In genomic region chr6:24522090-24522820, GRCh38 we compare ENCODE assay signal across 9 cellular contexts. TPM values are rescaled to one million over a fixed set of nuclear protein-coding genes. Genes with fewer than 3 reads are reported as not detected.
A peak's percentile ranks its signal among the peaks of the same experiment; 100 is the strongest.
DNase-seq lines count a peak whose midpoint lies in the region; ATAC-seq, FAIRE-seq and TF ChIP-seq lines count a peak whose summit lies in the region.
"Had no signal": no experiment of that assay in that cellular context is flagged by ENCODE, and none has a peak within 500 bp of the region (broad histone marks: within the 10 kb centered on the region; RNA-seq: fewer than 3 reads in every experiment).

No MANE protein-coding gene starts in this region.

- no peak for TF ChIP-seq CTCF in GM12878 (IDR thresholded peaks at IDR 0.05 in 2 of 3, conservative IDR thresholded peaks at IDR 0.05 in 1 of 3; ENCODE audit: control insufficient read depth in 2 of 3, extremely low read depth in 1 of 3, insufficient read depth in 1 of 3, low read depth in 3 of 3, low read length in 3 of 3)
- TF ChIP-seq CTCF in lower lobe of right lung (IDR thresholded peaks at IDR 0.05), result no peak
- no peak for TF ChIP-seq CTCF in ascending aorta (IDR thresholded peaks at IDR 0.05)
- TF ChIP-seq CTCF in HepG2 (CRISPR knock-in tag; IDR thresholded peaks at IDR 0.05), result no peak

- DNase-seq in COLO668 (lab: John Stamatoyannopoulos, UW; ENCODE audit: unreplicated experiment) (peak; percentile 45), NAMALWA (ENCODE audit: low spot score) (peak; percentile 98), GM12878 (ENCODE audit: low read depth, low spot score) (peak; percentile 59), putamen (ENCODE audit: low spot score) (no peak), lower lobe of right lung (no peak), ascending aorta (ENCODE audit: low spot score in 2 of 2) (no peak), HepG2 (ENCODE audit: low spot score) (no peak)
- DNase-seq: T-helper 1 cell had no signal

- WGBS in GM12878 (ENCODE audit: insufficient coverage, insufficient replicate concordance, low lambda C conversion rate, missing lambda C conversion rate), result 28% methylated on average over 8 of the region's 8 CpGs
- whole genome bisulfite sequencing in HepG2 (ENCODE audit: low lambda C conversion rate), result 92% methylated on average over 8 of the region's 8 CpGs

- H3K4me3 ChIP-seq in GM12878, result no peak overlapping the region
- no peak overlapping the region for H3K4me3 ChIP-seq in lower lobe of right lung
- H3K4me3 ChIP-seq in ascending aorta, result no peak overlapping the region
- no peak overlapping the region for H3K4me3 ChIP-seq in HepG2 (replicated peaks in 1 of 3; ENCODE audit: insufficient read depth in 1 of 3, low read depth in 2 of 3, low read length in 3 of 3)

- intact Hi-C loops in GM12878 (cut with micrococcal nuclease; ENCODE audit: unreplicated experiment), result loop anchor here (5.0 kb wide), 3 partner anchors 90 to 460 kb away; no protein-coding TSS in a partner anchor
- intact Hi-C loops in lower lobe of right lung (cut with DNase I), result no loop called here
- intact Hi-C loops in ascending aorta (cut with DNase I), result no loop called here
- intact Hi-C loops in HepG2 (cut with micrococcal nuclease; ENCODE audit: unreplicated experiment), result loop anchor here (10.0 kb wide), 1 partner anchor 173 kb away; no protein-coding TSS in a partner anchor

- H3K27me3 ChIP-seq in GM12878 (replicated peaks in 1 of 2; ENCODE audit: control insufficient read depth in 2 of 2, insufficient read depth in 2 of 2, low read length in 1 of 2) (no peaks in the 10 kb centered on the region), lower lobe of right lung (ENCODE audit: low read depth) (no peaks in the 10 kb centered on the region), ascending aorta (no peaks in the 10 kb centered on the region), HepG2 (ENCODE audit: control insufficient read depth in 1 of 2, insufficient read depth in 2 of 2, low read length in 2 of 2) (no peaks in the 10 kb centered on the region)

- TF ChIP-seq EP300 in GM12878 (IDR thresholded peaks at IDR 0.05; ENCODE audit: borderline replicate concordance in 1 of 2, control insufficient read depth in 1 of 2, low read depth in 2 of 2, low read length in 2 of 2) (peak; percentile 27 to 84; a peak in 2 of 4 replicates), HepG2 (IDR thresholded peaks at IDR 0.05; ENCODE audit: low read depth in 2 of 2, low read length in 2 of 2) (no peak), HepG2 (CRISPR knock-in tag; IDR thresholded peaks at IDR 0.05; ENCODE audit: borderline replicate concordance) (no peak)

- peak overlapping the region; percentile 38 for H2AFZ ChIP-seq in GM12878 (ENCODE audit: control insufficient read depth, low read depth, low read length)
- no peak overlapping the region for H2AFZ ChIP-seq in HepG2 (ENCODE audit: low read length)

- FAIRE-seq in GM12878 (lab: Jason Lieb, UNC) (no peak), HepG2 (lab: Jason Lieb, UNC) (no peak)

- H3K27ac ChIP-seq in GM12878 (ENCODE audit: control insufficient read depth, insufficient read depth) (peak overlapping the region; percentile 16; the same call in 1 of the 2 replicates), lower lobe of right lung (no peak overlapping the region), ascending aorta (no peak overlapping the region), HepG2 (ENCODE audit: extremely low read length, insufficient read depth, low read length) (no peak overlapping the region)

- peak; percentile 48; the same call in 1 of the 2 replicates for TF ChIP-seq POLR2A in GM12878 (IDR thresholded peaks at IDR 0.05; ENCODE audit: low read depth, low read length)
- TF ChIP-seq POLR2A in HepG2 (IDR thresholded peaks at IDR 0.05; ENCODE audit: insufficient read depth in 1 of 2, low read depth in 2 of 2, low read length in 2 of 2), result no peak

- no peak overlapping the region for H3K9ac ChIP-seq in GM12878 (ENCODE audit: control insufficient read depth, insufficient read depth, low read length)
- no peak overlapping the region for H3K9ac ChIP-seq in HepG2 (ENCODE audit: insufficient read depth, low read depth, low read length)

- SMC1A ChIA-PET in GM12878 (lab: Charles Lee; ENCODE audit: uncharacterized antibody, unreplicated experiment), result interaction anchor here (0.6 to 6.0 kb wide), 27 partner anchors 9 to 492 kb away, joined by 3 to 68 read pairs (median 5); partner anchors contain the start of genes ALDH5A1, GPLD1 and KIAA0319

- H3K36me3 ChIP-seq in GM12878 (ENCODE audit: control insufficient read depth in 2 of 2, insufficient read depth in 2 of 2, low read length in 1 of 2) (no peaks in the 10 kb centered on the region), lower lobe of right lung (no peaks in the 10 kb centered on the region), ascending aorta (peaks cover 4 to 9% of the 10 kb centered on the region in 2 donors), HepG2 (replicated peaks in 1 of 2; ENCODE audit: control insufficient read depth in 1 of 2, insufficient read depth in 2 of 2, low read length in 2 of 2) (peaks cover 1 to 20% of the 10 kb centered on the region in 2 experiments; a peak in 3 of 5 replicates)

- POLR2A ChIA-PET in GM12878 (lab: Charles Lee), result interaction anchor here (0.6 to 2.1 kb wide), 6 partner anchors 27 to 528 kb away, joined by 3 to 15 read pairs (median 6); partner anchors contain the start of gene ALDH5A1
- POLR2A ChIA-PET in HepG2 (lab: Yijun Ruan, JAX), result no interaction called here

- H3K4me2 ChIP-seq in GM12878 (ENCODE audit: control insufficient read depth, insufficient read depth) (peak overlapping the region; percentile 56), HepG2 (ENCODE audit: low read depth, low read length) (no peak overlapping the region)

- no TSS peak for BruUV-seq in GM12878 (replicated peaks; lab: Mats Ljungman, UMichigan)
- BruUV-seq in HepG2 (replicated peaks; lab: Mats Ljungman, UMichigan), result no TSS peak

- no peak for TF ChIP-seq RAD21 in GM12878 (IDR thresholded peaks at IDR 0.05; ENCODE audit: insufficient read depth, low read depth, low read length)
- no peak for TF ChIP-seq RAD21 in HepG2 (CRISPR knock-in tag; IDR thresholded peaks at IDR 0.05)

- peaks cover 25% of the 10 kb centered on the region for H3K4me1 ChIP-seq in GM12878 (ENCODE audit: control insufficient read depth, insufficient read depth, low read length)
- H3K4me1 ChIP-seq in lower lobe of right lung, result no peaks in the 10 kb centered on the region
- no peaks in the 10 kb centered on the region for H3K4me1 ChIP-seq in ascending aorta
- H3K4me1 ChIP-seq in HepG2 (ENCODE audit: insufficient read depth, low read length), result no peaks in the 10 kb centered on the region; the same call in 1 of the 2 replicates

- in situ Hi-C loops in GM12878 (cut with MboI), result loop anchor here (5.0 to 10.0 kb wide), 2 partner anchors 175 to 237 kb away; no protein-coding TSS in a partner anchor
- in situ Hi-C loops in HepG2 (cut with HindIII; ENCODE audit: extremely low pct_ligation_motif_present, low pct_unique_long_range_greater_than_20kb), result loop anchor here (5.0 kb wide), 1 partner anchor 90 kb away; no protein-coding TSS in a partner anchor

- CTCF ChIA-PET in GM12878 (lab: Yijun Ruan, JAX), result interaction anchor here (0.6 to 11.7 kb wide), 29 partner anchors 9 to 531 kb away, joined by 3 to 233 read pairs (median 5); partner anchors contain the start of genes ALDH5A1, GPLD1 and KIAA0319
- CTCF ChIA-PET in HepG2 (lab: Yijun Ruan, JAX; ENCODE audit: low intra/inter-chr PET ratio, low total read pairs), result interaction anchor here (1.7 to 3.2 kb wide), 4 partner anchors 27 to 91 kb away, joined by 5 to 31 read pairs (median 24); partner anchors contain the start of gene ALDH5A1

- ATAC-seq in GM21526 (IDR thresholded peaks at IDR 0.05; ENCODE audit: low FRiP score, unreplicated experiment), result peak; percentile 47
- peak; percentile 59 for ATAC-seq in GM12878
- ATAC-seq in lower lobe of right lung, result no peak
- ATAC-seq in HepG2, result no peak

- H3K9me3 ChIP-seq in GM12878 (replicated peaks; ENCODE audit: control insufficient read depth, insufficient read depth, low read length) (no peaks in the 10 kb centered on the region), lower lobe of right lung (no peaks in the 10 kb centered on the region), ascending aorta (no peaks in the 10 kb centered on the region), HepG2 (ENCODE audit: low read length) (no peaks in the 10 kb centered on the region)

- H3K79me2 ChIP-seq in GM12878 (ENCODE audit: control insufficient read depth, insufficient read depth, low read length) (no peaks in the 10 kb centered on the region), HepG2 (ENCODE audit: insufficient read depth, low read length) (no peaks in the 10 kb centered on the region)

- H4K20me1 ChIP-seq in GM12878 (ENCODE audit: control insufficient read depth, insufficient read depth) (no peaks in the 10 kb centered on the region), HepG2 (ENCODE audit: insufficient read depth, low read length) (no peaks in the 10 kb centered on the region)

- RAD21 ChIA-PET in GM12878 (lab: Charles Lee; ENCODE audit: unreplicated experiment), result interaction anchor here (0.5 to 4.4 kb wide), 19 partner anchors 10 to 496 kb away, joined by 3 to 81 read pairs (median 4); partner anchors contain the start of gene ALDH5A1

RNA-seq across cellular contexts. Expression of gene ALDH5A1, which starts 27.5 kb away (rescaled TPM):
- total RNA-seq in GM12878 (2013; cell fraction: nucleolus; rRNA removed), result 5.9 and 6.6 TPM in 2 replicates
- total RNA-seq in GM12878 (2014; rRNA removed) (10.2 and 10.6 TPM in 2 replicates), GM12878 (2014; rRNA removed; fragmentation: Illumina TruSeq; extraction: Trizol) (6.5 and 8.5 TPM in 2 replicates), GM12878 (2021) (13.8 and 15.3 TPM in 2 replicates), lower lobe of right lung (13.8 TPM), ascending aorta (0.21 TPM), HepG2 (2016; rRNA removed; fragmentation: Illumina TruSeq; extraction: Trizol) (27.6 and 32.5 TPM in 2 replicates)
- polyA plus RNA-seq in GM12878 (2011; ENCODE audit: low read depth), result 7.6 TPM
- polyA plus RNA-seq in GM12878 (2011; rRNA removed) (6.2 and 7.7 TPM in 2 replicates), GM12878 (2014; fragmentation: Illumina TruSeq; extraction: Trizol) (12.5 and 13.5 TPM in 2 replicates), GM12878 (2014; fragmentation: Nextera tagmentation; extraction: Ambion mirVana) (1 to 10 TPM; 2.6 to 6.9 TPM), GM12878 (2014; rRNA removed) (10.6 and 11.0 TPM in 2 replicates), GM12878 (2016; fragmentation: Nextera tagmentation; extraction: Ambion mirVana) (10 to 100 TPM in 1 of 2 experiments, 1 to 10 TPM in 1; 8.2 to 11.9 TPM), HepG2 (2011; rRNA removed) (12.7 and 12.8 TPM in 2 replicates)
- polyA plus RNA-seq in GM12878 (2011; cell fraction: cytosol; rRNA removed), result 4.0 and 4.4 TPM in 2 replicates
- polyA plus RNA-seq in GM12878 (2011; cell fraction: nucleus; rRNA removed), result 4.2 and 6.2 TPM in 2 replicates
- 9.9 and 10.9 TPM in 2 replicates for polyA plus RNA-seq in GM12878 (2012)
- 5.2 TPM in 2 replicates for polyA minus RNA-seq in GM12878 (2011; rRNA and poly(A)+ RNA removed)
- polyA minus RNA-seq in GM12878 (2011; cell fraction: cytosol; rRNA and poly(A)+ RNA removed), result 2.3 and 3.3 TPM in 2 replicates
- 2.1 TPM in 2 replicates for polyA minus RNA-seq in GM12878 (2011; cell fraction: nucleus; rRNA and poly(A)+ RNA removed)
- 12.0 and 12.4 TPM in 2 replicates for total RNA-seq in HepG2 (2016; cell fraction: cytosol; rRNA removed; fragmentation: Illumina TruSeq; extraction: Trizol; ENCODE audit: low read depth)
- total RNA-seq in HepG2 (2016; cell fraction: insoluble cytoplasmic fraction; rRNA removed; fragmentation: Illumina TruSeq; extraction: Trizol), result 26.7 and 32.6 TPM in 2 replicates
- total RNA-seq in HepG2 (2016; cell fraction: membrane; rRNA removed; fragmentation: Illumina TruSeq; extraction: Trizol), result 12.3 and 14.1 TPM in 2 replicates
- total RNA-seq in HepG2 (2016; cell fraction: nucleus; rRNA removed; fragmentation: Illumina TruSeq; extraction: Trizol), result 25.2 and 33.4 TPM in 2 replicates
- polyA plus RNA-seq in HepG2 (2011; cell fraction: cytosol; rRNA removed), result 7.6 and 9.9 TPM in 2 replicates
- polyA plus RNA-seq in HepG2 (2011; cell fraction: nucleus; rRNA removed), result 8.3 and 9.4 TPM in 2 replicates
- 13.6 and 17.2 TPM in 2 replicates for polyA plus RNA-seq in HepG2 (2012)
- 1.6 and 1.9 TPM in 2 replicates for polyA plus RNA-seq in HepG2 (2016; cell fraction: cytosol; fragmentation: Illumina TruSeq; extraction: Trizol; ENCODE audit: low read depth)
- polyA plus RNA-seq in HepG2 (2016; cell fraction: insoluble cytoplasmic fraction; fragmentation: Illumina TruSeq; extraction: Trizol; ENCODE audit: low read depth), result 32.3 and 36.6 TPM in 2 replicates
- polyA plus RNA-seq in HepG2 (2016; cell fraction: membrane; fragmentation: Illumina TruSeq; extraction: Trizol; ENCODE audit: low read depth), result 5.4 and 6.1 TPM in 2 replicates
- polyA plus RNA-seq in HepG2 (2016; cell fraction: nucleus; fragmentation: Illumina TruSeq; extraction: Trizol; ENCODE audit: insufficient read depth, low read depth), result 41.8 and 43.5 TPM in 2 replicates
- polyA minus RNA-seq in HepG2 (2011; rRNA and poly(A)+ RNA removed; ENCODE audit: low replicate concordance), result 12.3 and 17.3 TPM in 2 replicates
- polyA minus RNA-seq in HepG2 (2011; cell fraction: cytosol; rRNA and poly(A)+ RNA removed), result 18.7 and 20.1 TPM in 2 replicates
- 11.3 and 17.3 TPM in 2 replicates for polyA minus RNA-seq in HepG2 (2011; cell fraction: nucleus; rRNA and poly(A)+ RNA removed)

RNA-seq across cellular contexts. Expression of gene GPLD1, which starts 32.9 kb away (rescaled TPM):
- total RNA-seq in GM12878 (2013; cell fraction: nucleolus; rRNA removed), result 9.6 and 11.9 TPM in 2 replicates
- total RNA-seq in GM12878 (2014; rRNA removed), result 1.0 TPM in 2 replicates
- 0.60 and 1.0 TPM in 2 replicates for total RNA-seq in GM12878 (2014; rRNA removed; fragmentation: Illumina TruSeq; extraction: Trizol)
- 1.0 and 1.2 TPM in 2 replicates for total RNA-seq in GM12878 (2021)
- polyA plus RNA-seq in GM12878 (2011; ENCODE audit: low read depth), result 0.28 TPM
- polyA plus RNA-seq in GM12878 (2011; rRNA removed), result 0.73 and 0.75 TPM in 2 replicates
- 0.36 and 0.48 TPM in 2 replicates for polyA plus RNA-seq in GM12878 (2011; cell fraction: cytosol; rRNA removed)
- polyA plus RNA-seq in GM12878 (2011; cell fraction: nucleus; rRNA removed), result 1.3 and 1.4 TPM in 2 replicates
- polyA plus RNA-seq in GM12878 (2012), result 0.57 and 0.58 TPM in 2 replicates
- polyA plus RNA-seq in GM12878 (2014; fragmentation: Illumina TruSeq; extraction: Trizol), result 0.51 and 0.60 TPM in 2 replicates
- under 1 TPM; 0.13 to 0.16 TPM for polyA plus RNA-seq in GM12878 (2014; fragmentation: Nextera tagmentation; extraction: Ambion mirVana)
- 0.46 and 0.99 TPM in 2 replicates for polyA plus RNA-seq in GM12878 (2014; rRNA removed)
- polyA plus RNA-seq in GM12878 (2016; fragmentation: Nextera tagmentation; extraction: Ambion mirVana), result under 1 TPM; 0.04 to 0.66 TPM
- 0.77 and 1.1 TPM in 2 replicates for polyA minus RNA-seq in GM12878 (2011; rRNA and poly(A)+ RNA removed)
- not detected in 2 replicates for polyA minus RNA-seq in GM12878 (2011; cell fraction: cytosol; rRNA and poly(A)+ RNA removed)
- 0.85 and 1.1 TPM in 2 replicates for polyA minus RNA-seq in GM12878 (2011; cell fraction: nucleus; rRNA and poly(A)+ RNA removed)
- 3.6 TPM for total RNA-seq in lower lobe of right lung
- total RNA-seq in ascending aorta, result 3.5 TPM
- 6.4 and 7.6 TPM in 2 replicates for total RNA-seq in HepG2 (2016; rRNA removed; fragmentation: Illumina TruSeq; extraction: Trizol)
- total RNA-seq in HepG2 (2016; cell fraction: cytosol; rRNA removed; fragmentation: Illumina TruSeq; extraction: Trizol; ENCODE audit: low read depth), result 3.5 and 3.6 TPM in 2 replicates
- total RNA-seq in HepG2 (2016; cell fraction: insoluble cytoplasmic fraction; rRNA removed; fragmentation: Illumina TruSeq; extraction: Trizol), result 5.4 and 8.3 TPM in 2 replicates
- 4.6 and 4.9 TPM in 2 replicates for total RNA-seq in HepG2 (2016; cell fraction: membrane; rRNA removed; fragmentation: Illumina TruSeq; extraction: Trizol)
- total RNA-seq in HepG2 (2016; cell fraction: nucleus; rRNA removed; fragmentation: Illumina TruSeq; extraction: Trizol), result 9.4 and 10.7 TPM in 2 replicates
- polyA plus RNA-seq in HepG2 (2011; rRNA removed), result 6.0 and 6.2 TPM in 2 replicates
- 3.5 and 3.6 TPM in 2 replicates for polyA plus RNA-seq in HepG2 (2011; cell fraction: cytosol; rRNA removed)
- 7.3 and 8.6 TPM in 2 replicates for polyA plus RNA-seq in HepG2 (2011; cell fraction: nucleus; rRNA removed)
- 3.0 and 3.6 TPM in 2 replicates for polyA plus RNA-seq in HepG2 (2012)
- 0.34 and 0.76 TPM in 2 replicates for polyA plus RNA-seq in HepG2 (2016; cell fraction: cytosol; fragmentation: Illumina TruSeq; extraction: Trizol; ENCODE audit: low read depth)
- polyA plus RNA-seq in HepG2 (2016; cell fraction: insoluble cytoplasmic fraction; fragmentation: Illumina TruSeq; extraction: Trizol; ENCODE audit: low read depth), result 3.1 TPM in 2 replicates
- polyA plus RNA-seq in HepG2 (2016; cell fraction: membrane; fragmentation: Illumina TruSeq; extraction: Trizol; ENCODE audit: low read depth), result 1.2 and 1.5 TPM in 2 replicates
- 9.6 and 10.3 TPM in 2 replicates for polyA plus RNA-seq in HepG2 (2016; cell fraction: nucleus; fragmentation: Illumina TruSeq; extraction: Trizol; ENCODE audit: insufficient read depth, low read depth)
- polyA minus RNA-seq in HepG2 (2011; rRNA and poly(A)+ RNA removed; ENCODE audit: low replicate concordance), result 3.0 and 11.6 TPM in 2 replicates
- polyA minus RNA-seq in HepG2 (2011; cell fraction: cytosol; rRNA and poly(A)+ RNA removed), result 3.7 and 5.0 TPM in 2 replicates
- polyA minus RNA-seq in HepG2 (2011; cell fraction: nucleus; rRNA and poly(A)+ RNA removed), result 11.5 and 11.8 TPM in 2 replicates

Comparison
In these comparisons a context has a peak if more than half of its experiments do, and no peak if none do; other contexts are left out.
1. DNase-seq: peak in COLO668 (single experiment), NAMALWA (single experiment) and GM12878 (single experiment); none in putamen (single experiment), lower lobe of right lung (single experiment), ascending aorta (0 of 2) and HepG2 (single experiment).
2. ATAC-seq: peak in GM21526 (single experiment) and GM12878 (single experiment); none in lower lobe of right lung (0 of 2) and HepG2 (single experiment).
3. intact Hi-C loops: an anchor here in GM12878 (5.0 kb wide) and HepG2 (10.0 kb wide); none called in lower lobe of right lung and ascending aorta.